1 cellular context compared by ENCODE assay signal in genomic region chr7:96778263-96778662, GRCh38.
TF ChIP-seq lines count a peak whose summit lies in the region.

No MANE protein-coding gene starts in this region.

TF ChIP-seq in H1, 55 proteins besides CTCF, POLR2A, EP300 and RAD21:
- peak; percentile 92 for TF ChIP-seq EGR1 (IDR thresholded peaks at IDR 0.05; ENCODE audit: borderline replicate concordance, low read depth, low read length)
- TF ChIP-seq TEAD4 (IDR thresholded peaks at IDR 0.05; ENCODE audit: low read depth, low read length), result peak; percentile 49; the same call in 1 of the 2 replicates
- TF ChIP-seq, protein P1, sequence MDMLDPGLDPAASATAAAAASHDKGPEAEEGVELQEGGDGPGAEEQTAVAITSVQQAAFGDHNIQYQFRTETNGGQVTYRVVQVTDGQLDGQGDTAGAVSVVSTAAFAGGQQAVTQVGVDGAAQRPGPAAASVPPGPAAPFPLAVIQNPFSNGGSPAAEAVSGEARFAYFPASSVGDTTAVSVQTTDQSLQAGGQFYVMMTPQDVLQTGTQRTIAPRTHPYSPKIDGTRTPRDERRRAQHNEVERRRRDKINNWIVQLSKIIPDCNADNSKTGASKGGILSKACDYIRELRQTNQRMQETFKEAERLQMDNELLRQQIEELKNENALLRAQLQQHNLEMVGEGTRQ (IDR thresholded peaks at IDR 0.05; ENCODE audit: low read length), result no peak
- no peak for TF ChIP-seq JUND (IDR thresholded peaks at IDR 0.05; ENCODE audit: low read length)
